Comparison of ENCODE assay signal across 8 cellular contexts in genomic region chr10:103693070-103693811, GRCh38.
DNase-seq lines count a peak whose midpoint lies in the region; ATAC-seq and TF ChIP-seq lines count a peak whose summit lies in the region.

No MANE protein-coding gene starts in this region.

- peak overlapping the region; percentile 55 for H2AFZ ChIP-seq in ACC112 (ENCODE audit: low read length, unreplicated experiment)

- H3K4me1 ChIP-seq in ACC112 (ENCODE audit: control insufficient read depth, insufficient read depth, low read length, unreplicated experiment) (peaks cover 36% of the 10 kb centered on the region), spleen (peaks cover 15 to 64% (median 46%) of the 10 kb centered on the region in 6 donors)

- H3K79me2 ChIP-seq in ACC112 (ENCODE audit: control insufficient read depth, insufficient read depth, low read length, unreplicated experiment), result no peaks in the 10 kb centered on the region

- H3K27ac ChIP-seq in ACC112 (ENCODE audit: low read depth, low read length) (no peak overlapping the region), spleen (peak overlapping the region in 2 of 8 donors; percentile 35 to 65)

- peak; percentile 58 for TF ChIP-seq POLR2A in GM18505 (IDR thresholded peaks at IDR 0.05; ENCODE audit: borderline replicate concordance, extremely low read depth, insufficient read depth, insufficient read length)
- TF ChIP-seq POLR2A in spleen (IDR thresholded peaks at IDR 0.05), result no peak

- no peaks in the 10 kb centered on the region for H3K36me3 ChIP-seq in ACC112 (ENCODE audit: insufficient read depth, low read length)
- H3K36me3 ChIP-seq in spleen, result no peaks in the 10 kb centered on the region

- DNase-seq in activated T-cell treated with anti-CD3 and anti-CD28 coated beads, Interleukin-2, amount 50 U/mL, for 48 hours, result peak; percentile 59
- DNase-seq in germinal center (ENCODE audit: low spot score) (peak; percentile 71), spleen (no peak), NCI-H2081 (lab: John Stamatoyannopoulos, UW) (no peak)

- no peaks in the 10 kb centered on the region for H3K27me3 ChIP-seq in ACC112 (ENCODE audit: insufficient read depth, low read length)
- H3K27me3 ChIP-seq in spleen (replicated peaks in 1 of 7), result peaks cover 0 to 30% (median 0%) of the 10 kb centered on the region in 7 donors

- ATAC-seq in GM18505 (IDR thresholded peaks at IDR 0.05; ENCODE audit: unreplicated experiment), result peak; percentile 27
- ATAC-seq in HG03432 (IDR thresholded peaks at IDR 0.05; ENCODE audit: unreplicated experiment), result peak; percentile 36
- no peak for ATAC-seq in GM21360 (IDR thresholded peaks at IDR 0.05; ENCODE audit: unreplicated experiment)

- no peaks in the 10 kb centered on the region for H3K9me3 ChIP-seq in spleen

- H3K4me3 ChIP-seq in ACC112 (ENCODE audit: low read depth, low read length) (peak overlapping the region; percentile 75), spleen (peak overlapping the region; percentile 18 to 73 (median 43))

- TF ChIP-seq CTCF in spleen (IDR thresholded peaks at IDR 0.05 in 8 of 11, conservative IDR thresholded peaks at IDR 0.05 in 3 of 11), result no peak

- intact Hi-C loops in spleen (cut with DNase I; ENCODE audit: low total_unique reads), result no loop called here

- 3 to 11% (median 3%) methylated on average over 15 to 61 of the region's 62 CpGs for WGBS in spleen, 5 donors

Comparison
In these comparisons a context has a peak if more than half of its experiments do, and no peak if none do; other contexts are left out.
1. DNase-seq: peak in activated T-cell treated with anti-CD3 and anti-CD28 coated beads, Interleukin-2, amount 50 U/mL, for 48 hours (2 of 2) and germinal center (single experiment); none in spleen (single experiment) and NCI-H2081 (0 of 2).